In genomic region chr4:139928568-139928967, GRCh38 we compare ENCODE assay signal across 26 cellular contexts.
"Had no signal": no experiment of that assay in that cellular context is flagged by ENCODE, and none has a peak within 500 bp of the region (broad histone marks: within the 10 kb centered on the region; RNA-seq: fewer than 3 reads in every experiment).

No MANE protein-coding gene starts in this region.

- H3K9ac ChIP-seq: parathyroid adenoma had no signal

- H3K4me1 ChIP-seq: left lung, lower lobe of right lung, parathyroid adenoma, testis, thyroid gland, upper lobe of right lung had no signal

- DNase-seq: hippocampal formation; kidney glomerular epithelial cell; left cardiac atrium; left lung; lower lobe of right lung; mammary epithelial cell; mesendoderm; naive B cell; natural killer cell; occipital lobe; right lobe of liver; stimulated activated CD4-positive, alpha-beta T cell treated with anti-CD3 and anti-CD28 coated beads, Interleukin-2, amount 100 ng/mL, for 24 hours; stimulated activated CD4-positive, alpha-beta T cell treated with anti-CD3 and anti-CD28 coated beads, Interleukin-4, amount 100 ng/mL, for 1 hour; stimulated activated naive B cell treated with anti-CD40 and anti-IgM and Interleukin-4, amounts not matched to agents 10 μg/mL and 1 μg/mL and 100 μg/mL, for 72 hours; stimulated activated naive CD8-positive, alpha-beta T cell treated with anti-CD3 and anti-CD28 coated beads, Interleukin-15, Interleukin-2, amounts not matched to agents 100 U/mL and 50 U/mL, for 24 hours; stomach; testis; thyroid gland; transverse colon; upper lobe of right lung had no signal

- H3K36me3 Mint-ChIP-seq: mesothelial cell of epicardium; naive B cell; natural killer cell; stimulated activated naive B cell treated with anti-CD40 and anti-IgM and Interleukin-4, amounts not matched to agents 10 μg/mL and 1 μg/mL and 100 μg/mL, for 72 hours had no signal

- H3K36me3 ChIP-seq: left lung, lower lobe of right lung, neutrophil, right atrium auricular region, right lobe of liver, stomach, thyroid gland, transverse colon, upper lobe of right lung had no signal

- H3K27ac ChIP-seq: left lung, lower lobe of right lung, neutrophil, parathyroid adenoma, right atrium auricular region, right lobe of liver, stomach, testis, thyroid gland, transverse colon, upper lobe of right lung had no signal

- H3K9me3 ChIP-seq: left lung, lower lobe of right lung, neutrophil, right atrium auricular region, right lobe of liver, stomach, testis, thyroid gland, transverse colon, upper lobe of right lung had no signal

- H3K9me3 Mint-ChIP-seq: mesothelial cell of epicardium; naive B cell; natural killer cell; neural crest cell; stimulated activated naive B cell treated with anti-CD40 and anti-IgM and Interleukin-4, amounts not matched to agents 10 μg/mL and 1 μg/mL and 100 μg/mL, for 72 hours had no signal

- ATAC-seq: left cardiac atrium; left lung; lower lobe of right lung; natural killer cell; right lobe of liver; stimulated activated naive B cell treated with anti-CD40 and anti-IgM and Interleukin-4, amounts not matched to agents 10 μg/mL and 1 μg/mL and 100 μg/mL, for 72 hours; stimulated activated naive CD8-positive, alpha-beta T cell treated with anti-CD3 and anti-CD28 coated beads, Interleukin-15, Interleukin-2, amounts not matched to agents 100 U/mL and 50 U/mL, for 24 hours; upper lobe of right lung had no signal

- H3K27me3 ChIP-seq: left lung, neutrophil, right atrium auricular region, right lobe of liver, stomach, testis, thyroid gland, transverse colon, upper lobe of right lung had no signal

- H3K79me2 ChIP-seq: parathyroid adenoma had no signal

- H2AFZ ChIP-seq: parathyroid adenoma had no signal

- H3K27ac Mint-ChIP-seq: mesothelial cell of epicardium; natural killer cell; stimulated activated naive B cell treated with anti-CD40 and anti-IgM and Interleukin-4, amounts not matched to agents 10 μg/mL and 1 μg/mL and 100 μg/mL, for 72 hours had no signal

- H3K4me3 Mint-ChIP-seq: mesothelial cell of epicardium; naive B cell; natural killer cell; neural crest cell; stimulated activated naive B cell treated with anti-CD40 and anti-IgM and Interleukin-4, amounts not matched to agents 10 μg/mL and 1 μg/mL and 100 μg/mL, for 72 hours had no signal

- H3K4me2 ChIP-seq: smooth muscle cell had no signal

- H3K4me1 Mint-ChIP-seq: naive B cell; natural killer cell; stimulated activated naive B cell treated with anti-CD40 and anti-IgM and Interleukin-4, amounts not matched to agents 10 μg/mL and 1 μg/mL and 100 μg/mL, for 72 hours had no signal

- H3K4me3 ChIP-seq: left lung, lower lobe of right lung, right atrium auricular region, right lobe of liver, smooth muscle cell, stomach, testis, thyroid gland, transverse colon, upper lobe of right lung had no signal

- H3K27me3 Mint-ChIP-seq: naive B cell; stimulated activated naive B cell treated with anti-CD40 and anti-IgM and Interleukin-4, amounts not matched to agents 10 μg/mL and 1 μg/mL and 100 μg/mL, for 72 hours had no signal
